14 cellular contexts compared by ENCODE assay signal in the genomic region with DNA sequence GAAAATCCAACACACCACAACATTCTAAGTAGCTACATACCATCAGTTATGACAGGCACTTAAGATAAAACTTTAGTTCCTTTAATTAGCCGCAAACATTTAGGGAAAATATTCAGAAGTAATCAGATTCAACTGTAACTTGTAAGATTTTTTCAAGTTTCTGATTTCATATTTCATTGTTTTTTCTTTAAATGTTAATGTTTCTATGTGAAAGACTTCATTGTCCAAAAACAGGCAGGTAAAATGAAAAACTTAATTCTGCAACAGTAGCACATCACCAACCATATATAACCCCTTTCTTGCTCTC. TPM values are rescaled to one million over a fixed set of nuclear protein-coding genes. Genes with fewer than 3 reads are reported as not detected.
DNase-seq lines count a peak whose midpoint lies in the region; ATAC-seq and TF ChIP-seq lines count a peak whose summit lies in the region.
"Had no signal": no experiment of that assay in that cellular context is flagged by ENCODE, and none has a peak within 500 bp of the region (broad histone marks: within the 10 kb centered on the region; RNA-seq: fewer than 3 reads in every experiment).

No MANE protein-coding gene starts in this region.

- H3K9me3 ChIP-seq in OCI-LY7 (ENCODE audit: low read length) (no peaks in the 10 kb centered on the region), smooth muscle cell (replicated peaks; ENCODE audit: low read depth) (no peaks in the 10 kb centered on the region)

- ATAC-seq in HG03280 (IDR thresholded peaks at IDR 0.05; ENCODE audit: unreplicated experiment), result no peak
- no peak for ATAC-seq in GM18909 (IDR thresholded peaks at IDR 0.05; ENCODE audit: poor library complexity, unreplicated experiment)

- H3K79me2 ChIP-seq in OCI-LY7 (ENCODE audit: insufficient read depth, low read depth, low read length), result no peaks in the 10 kb centered on the region
- H3K79me2 ChIP-seq in smooth muscle cell (ENCODE audit: low read depth), result no peaks in the 10 kb centered on the region

- intact Hi-C loops in Calu3 (cut with micrococcal nuclease; ENCODE audit: unreplicated experiment), result loop anchor here (1.0 to 10.0 kb wide), 3 partner anchors 288 to 492 kb away; no protein-coding TSS in a partner anchor
- intact Hi-C loops in OCI-LY7 (cut with micrococcal nuclease; ENCODE audit: unreplicated experiment), result loop anchor here (5.0 kb wide), 1 partner anchor 497 kb away; no protein-coding TSS in a partner anchor

- H3K27ac ChIP-seq in OCI-LY7 (ENCODE audit: low read depth, low read length, poor library complexity, severe bottlenecking), result no peak overlapping the region
- H3K27ac ChIP-seq in smooth muscle cell (ENCODE audit: low read depth), result no peak overlapping the region

- no peaks in the 10 kb centered on the region for H3K9me2 ChIP-seq in OCI-LY7 (ENCODE audit: insufficient read depth, low read length)

- TF ChIP-seq CTCF in Calu3 (IDR thresholded peaks at IDR 0.05; ENCODE audit: unreplicated experiment) (peak; percentile 22), OCI-LY7 (conservative IDR thresholded peaks at IDR 0.05; ENCODE audit: low read length) (peak; percentile 58; the same call in 1 of the 2 replicates), endothelial cell (IDR thresholded peaks at IDR 0.05; ENCODE audit: unreplicated experiment) (peak; percentile 61), smooth muscle cell (IDR thresholded peaks at IDR 0.05; ENCODE audit: borderline replicate concordance, insufficient read depth, poor library complexity, severe bottlenecking) (no peak)

- POLR2A ChIA-PET in OCI-LY7 (lab: Charles Lee), result interaction anchor here (0.7 to 0.8 kb wide), 2 partner anchors 12 to 53 kb away, joined by 3 read pairs; no protein-coding TSS in a partner anchor

- H4K20me1 ChIP-seq in OCI-LY7 (ENCODE audit: insufficient read depth, low read length), result no peaks in the 10 kb centered on the region
- H4K20me1 ChIP-seq in smooth muscle cell (ENCODE audit: low read depth), result no peaks in the 10 kb centered on the region

- H3K27ac Mint-ChIP-seq in Calu3 (ENCODE audit: unreplicated experiment) (peak overlapping the region; percentile 85), endothelial cell (ENCODE audit: unreplicated experiment) (no peak overlapping the region)
- H3K27ac Mint-ChIP-seq: H9 had no signal

- H3K27me3 ChIP-seq in smooth muscle cell (ENCODE audit: low read depth), result no peaks in the 10 kb centered on the region
- no peaks in the 10 kb centered on the region for H3K27me3 ChIP-seq in H7 (ENCODE audit: control insufficient read depth, insufficient read depth, low read length)

- peaks cover 2% of the 10 kb centered on the region for H3K9me3 Mint-ChIP-seq in Calu3 (ENCODE audit: low read depth, unreplicated experiment)
- H3K9me3 Mint-ChIP-seq in endothelial cell (ENCODE audit: unreplicated experiment), result no peaks in the 10 kb centered on the region
- H3K9me3 Mint-ChIP-seq: H9 had no signal

- 70% methylated on average over 1 of the region's 1 CpG for WGBS in smooth muscle cell (ENCODE audit: low lambda C conversion rate)

- H3F3A ChIP-seq in smooth muscle cell (ENCODE audit: low read depth), result no peaks in the 10 kb centered on the region

- H3K4me2 ChIP-seq in OCI-LY7 (ENCODE audit: low read length) (no peak overlapping the region), smooth muscle cell (peak overlapping the region; percentile 58)

- H3K4me1 ChIP-seq in OCI-LY7 (ENCODE audit: insufficient read depth, low read length, poor library complexity, severe bottlenecking) (no peaks in the 10 kb centered on the region), smooth muscle cell (ENCODE audit: low read depth) (peaks cover 3% of the 10 kb centered on the region)

- H3K36me3 Mint-ChIP-seq in Calu3 (ENCODE audit: insufficient read depth, unreplicated experiment), result peaks cover 14% of the 10 kb centered on the region
- H3K36me3 Mint-ChIP-seq in endothelial cell (ENCODE audit: low read depth, unreplicated experiment), result no peaks in the 10 kb centered on the region

- H2AFZ ChIP-seq in OCI-LY7 (ENCODE audit: low read length), result no peak overlapping the region
- H2AFZ ChIP-seq in smooth muscle cell (ENCODE audit: low read depth), result peak overlapping the region; percentile 69

- peaks cover 59% of the 10 kb centered on the region for H3K4me1 Mint-ChIP-seq in Calu3 (ENCODE audit: low read depth, unreplicated experiment)
- H3K4me1 Mint-ChIP-seq in endothelial cell (ENCODE audit: unreplicated experiment), result no peaks in the 10 kb centered on the region
- H3K4me1 Mint-ChIP-seq: H9 had no signal

- no peaks in the 10 kb centered on the region for H3K36me3 ChIP-seq in OCI-LY7 (ENCODE audit: insufficient read depth, low read length)
- H3K36me3 ChIP-seq in smooth muscle cell (ENCODE audit: low read depth), result no peaks in the 10 kb centered on the region
- H3K36me3 ChIP-seq in H7 (replicated peaks; ENCODE audit: control insufficient read depth, insufficient read depth, low read length), result no peaks in the 10 kb centered on the region

- H3K4me3 ChIP-seq in OCI-LY7 (ENCODE audit: low read depth, low read length, poor library complexity, severe bottlenecking) (no peak overlapping the region), smooth muscle cell (no peak overlapping the region), H7 (ENCODE audit: insufficient read depth, low read depth, low read length) (no peak overlapping the region)

- DNase-seq in Calu3 (no peak), OCI-LY7 (ENCODE audit: low spot score) (no peak), endothelial cell (ENCODE audit: low spot score) (no peak), smooth muscle cell (lab: John Stamatoyannopoulos, UW; ENCODE audit: unreplicated experiment) (no peak), H7 (no peak)
- DNase-seq: NCI-H226, Right ventricle myocardium superior had no signal

- H3K27me3 Mint-ChIP-seq in Calu3 (ENCODE audit: unreplicated experiment) (no peaks in the 10 kb centered on the region), endothelial cell (ENCODE audit: unreplicated experiment) (no peaks in the 10 kb centered on the region)

- CTCF ChIA-PET in Calu3 (lab: Charles Lee) (interaction anchor here (0.7 to 1.5 kb wide), 7 partner anchors 10 to 361 kb away, joined by 3 to 8 read pairs (median 3); no protein-coding TSS in a partner anchor), OCI-LY7 (lab: Charles Lee; ENCODE audit: unreplicated experiment) (no interaction called here)

- no TSS peak for BruUV-seq in Calu3 (replicated peaks; lab: Mats Ljungman, UMichigan)
- no TSS peak for BruUV-seq in OCI-LY7 (replicated peaks; lab: Mats Ljungman, UMichigan)

- H3K9ac ChIP-seq in smooth muscle cell (ENCODE audit: low read depth), result no peak overlapping the region

- H3K4me3 Mint-ChIP-seq in Calu3 (ENCODE audit: low read depth, unreplicated experiment) (peak overlapping the region; percentile 34), endothelial cell (ENCODE audit: unreplicated experiment) (no peak overlapping the region)
- H3K4me3 Mint-ChIP-seq: H9 had no signal

RNA-seq across cellular contexts. Expression of gene ODAM, which starts 11.6 kb away (rescaled TPM):
- total RNA-seq in Calu3 (2022) (137 and 214 TPM in 2 replicates), OCI-LY7 (2022) (not detected in 2 replicates), endothelial cell (ENCODE audit: unreplicated experiment) (not detected), smooth muscle cell (0.18 and 0.54 TPM in 2 replicates)
- not detected in 2 replicates for total RNA-seq in OCI-LY7 (2014; rRNA removed; shearing (Covaris generic))
- 0.93 and 1.5 TPM in 2 replicates for polyA plus RNA-seq in smooth muscle cell
- not detected in 2 replicates for total RNA-seq in H7 (2014; rRNA removed; shearing (Covaris generic))
- total RNA-seq: H9, IMR-90, LHCN-M2, PC-3, Right ventricle myocardium superior had no signal
- polyA plus RNA-seq: BJ, IMR-90 had no signal

RNA-seq across cellular contexts. Expression of gene PRR27, which starts 29.9 kb away (rescaled TPM):
- total RNA-seq in Calu3 (2022), result not detected in 2 replicates
- not detected in 2 replicates for total RNA-seq in OCI-LY7 (2014; rRNA removed; shearing (Covaris generic))
- not detected in 2 replicates for total RNA-seq in OCI-LY7 (2022)
- total RNA-seq in endothelial cell (ENCODE audit: unreplicated experiment), result not detected
- not detected in 2 replicates for total RNA-seq in smooth muscle cell
- polyA plus RNA-seq in smooth muscle cell, result not detected in 2 replicates
- not detected in 2 replicates for total RNA-seq in H7 (2014; rRNA removed; shearing (Covaris generic))
- total RNA-seq: H9, IMR-90, LHCN-M2, PC-3, Right ventricle myocardium superior had no signal
- polyA plus RNA-seq: BJ, IMR-90 had no signal

RNA-seq across cellular contexts. Expression of gene FDCSP, which starts 42.0 kb away (rescaled TPM):
- total RNA-seq in Calu3 (2022), result 1,542 and 2,729 TPM in 2 replicates
- not detected in 2 replicates for total RNA-seq in OCI-LY7 (2014; rRNA removed; shearing (Covaris generic))
- total RNA-seq in OCI-LY7 (2022), result not detected in 2 replicates
- total RNA-seq in endothelial cell (ENCODE audit: unreplicated experiment), result not detected
- total RNA-seq in smooth muscle cell, result 5.6 and 16.1 TPM in 2 replicates
- polyA plus RNA-seq in smooth muscle cell, result 5.1 and 12.5 TPM in 2 replicates
- total RNA-seq in H7 (2014; rRNA removed; shearing (Covaris generic)), result not detected in 2 replicates
- total RNA-seq: H9, IMR-90, LHCN-M2, PC-3, Right ventricle myocardium superior had no signal
- polyA plus RNA-seq: BJ, IMR-90 had no signal

RNA-seq across cellular contexts. Expression of gene CSN3, which starts 58.5 kb away (rescaled TPM):
- 911 and 1,246 TPM in 2 replicates for total RNA-seq in Calu3 (2022)
- not detected in 2 replicates for total RNA-seq in OCI-LY7 (2014; rRNA removed; shearing (Covaris generic))
- total RNA-seq in OCI-LY7 (2022), result not detected in 2 replicates
- total RNA-seq in endothelial cell (ENCODE audit: unreplicated experiment), result not detected
- total RNA-seq in smooth muscle cell, result not detected in 2 replicates
- polyA plus RNA-seq in smooth muscle cell, result not detected in 2 replicates
- not detected in 2 replicates for total RNA-seq in H7 (2014; rRNA removed; shearing (Covaris generic))
- total RNA-seq: H9, IMR-90, LHCN-M2, PC-3, Right ventricle myocardium superior had no signal
- polyA plus RNA-seq: BJ, IMR-90 had no signal

Comparison
In these comparisons a context has a peak if more than half of its experiments do, and no peak if none do; other contexts are left out.
1. RNA of gene ODAM, which starts 11.6 kb away (total RNA-seq): 137 to 214 TPM in Calu3; 0.18 to 0.54 TPM in smooth muscle cell, not detected in OCI-LY7, not detected in endothelial cell (single experiment) and not detected in H7; every median in the first group is over 10 times any median in the second.
2. RNA of gene FDCSP, which starts 42.0 kb away (total RNA-seq): 1,542 to 2,729 TPM in Calu3; 5.6 to 16.1 TPM in smooth muscle cell, not detected in OCI-LY7, not detected in endothelial cell (single experiment) and not detected in H7; every median in the first group is over 10 times any median in the second.